Comparison of ENCODE assay signal across 1 cellular context in the genomic region with DNA sequence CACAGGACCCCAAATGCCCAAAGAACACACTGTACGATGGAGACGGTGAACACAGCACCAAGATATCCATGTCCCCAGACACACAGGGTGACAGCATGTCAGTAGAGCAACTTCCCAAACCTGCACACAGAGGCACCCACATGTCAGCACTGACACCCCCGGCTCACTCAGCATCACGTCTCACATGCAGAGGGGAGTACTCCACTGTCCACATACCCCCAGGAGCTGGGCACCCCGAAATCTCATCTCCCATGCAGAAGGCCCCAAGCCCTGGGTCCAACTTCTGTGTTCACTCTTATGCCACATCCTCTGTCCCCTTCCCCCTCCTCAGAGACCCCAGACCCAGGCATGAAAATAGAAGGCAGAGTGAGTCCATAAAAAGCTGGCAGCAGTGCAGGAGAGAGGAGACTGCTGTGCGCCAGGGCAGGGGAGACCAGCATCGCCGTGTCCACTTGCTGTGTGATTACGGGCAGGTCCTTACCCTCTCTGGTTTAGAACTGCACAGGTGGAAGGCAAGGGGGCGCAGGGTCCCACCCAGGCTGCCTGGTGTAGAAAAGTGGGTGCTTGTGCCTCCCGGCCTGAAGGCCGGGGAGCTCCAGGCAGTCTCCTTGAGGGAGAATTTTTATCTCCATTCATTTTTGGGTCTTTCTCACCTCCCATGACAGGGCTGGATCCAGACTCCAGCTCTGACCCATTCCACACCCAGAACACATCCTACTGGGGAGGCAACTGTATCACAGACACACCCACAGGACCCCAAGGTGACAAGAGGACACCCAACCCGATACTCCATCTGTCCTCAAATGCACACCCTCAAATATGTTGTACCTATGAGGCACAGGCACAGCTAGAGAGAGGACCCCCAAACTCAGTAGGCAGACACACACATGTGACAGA.
A peak's percentile ranks its signal among the peaks of the same experiment; 100 is the strongest.
TF ChIP-seq lines count a peak whose summit lies in the region.

No MANE protein-coding gene starts in this region.

TF ChIP-seq in endothelial cell of umbilical vein, 7 proteins besides CTCF, POLR2A, EP300 and RAD21:
- TF ChIP-seq MYC (IDR thresholded peaks at IDR 0.05; ENCODE audit: low read depth, low read length), result no peak
- TF ChIP-seq, protein P1, sequence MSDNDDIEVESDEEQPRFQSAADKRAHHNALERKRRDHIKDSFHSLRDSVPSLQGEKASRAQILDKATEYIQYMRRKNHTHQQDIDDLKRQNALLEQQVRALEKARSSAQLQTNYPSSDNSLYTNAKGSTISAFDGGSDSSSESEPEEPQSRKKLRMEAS (IDR thresholded peaks at IDR 0.05; ENCODE audit: insufficient read depth, insufficient read length), result no peak
- TF ChIP-seq FOS (IDR thresholded peaks at IDR 0.05; ENCODE audit: borderline replicate concordance, insufficient read depth, low read length), result no peak
- TF ChIP-seq GATA2 (IDR thresholded peaks at IDR 0.05; ENCODE audit: insufficient read depth, insufficient read length, low read depth, low read length), result no peak
- no peak for TF ChIP-seq JUN (IDR thresholded peaks at IDR 0.05; ENCODE audit: borderline replicate concordance, insufficient read depth, insufficient read length, low read depth)
- no peak for TF ChIP-seq EZH2 (IDR thresholded peaks at IDR 0.05; ENCODE audit: borderline replicate concordance, low read depth, low read length, severe bottlenecking)
- peak; percentile 29 for TF ChIP-seq POLR2AphosphoS5 (IDR thresholded peaks at IDR 0.05; ENCODE audit: insufficient read depth, low read depth, low read length)
